Comparison of ENCODE assay signal across 7 cellular contexts in genomic region chr3:89971329-89971728, GRCh38.
"Had no signal": no experiment of that assay in that cellular context is flagged by ENCODE, and none has a peak within 500 bp of the region (broad histone marks: within the 10 kb centered on the region; RNA-seq: fewer than 3 reads in every experiment).

No MANE protein-coding gene starts in this region.

- FAIRE-seq: HTR-8/SVneo, K562 had no signal

- H3K4me2 ChIP-seq: KMS-11 had no signal

- DNase-seq: Karpas-422, KBM-7, KG1 had no signal

- H3K4me3 ChIP-seq: K562 had no signal

- ATAC-seq: K562 had no signal

- H3K27ac ChIP-seq: HL-60, KMS-11 had no signal

- H3K9ac ChIP-seq: KMS-11 had no signal
